26 cellular contexts compared by ENCODE assay signal in genomic region chr16:21619765-21620462, GRCh38. TPM values are rescaled to one million over a fixed set of nuclear protein-coding genes. Genes with fewer than 3 reads are reported as not detected.
DNase-seq lines count a peak whose midpoint lies in the region; ATAC-seq and TF ChIP-seq lines count a peak whose summit lies in the region.
"Had no signal": no experiment of that assay in that cellular context is flagged by ENCODE, and none has a peak within 500 bp of the region (broad histone marks: within the 10 kb centered on the region; RNA-seq: fewer than 3 reads in every experiment).

No MANE protein-coding gene starts in this region.

- H3K9me2 ChIP-seq in hepatocyte (replicated peaks; ENCODE audit: insufficient read depth), result no peaks in the 10 kb centered on the region

- POLR2A ChIA-PET in T-cell (lab: Charles Lee), result interaction anchor here in 1 of 2 donors (1.0 kb wide), 1 partner anchor 19 kb away, joined by 5 read pairs; no protein-coding TSS in a partner anchor

- CTCF ChIA-PET in T-cell (lab: Charles Lee), result interaction anchor here in 1 of 2 donors (1.1 kb wide), 1 partner anchor 19 kb away, joined by 5 read pairs; no protein-coding TSS in a partner anchor

- no peak for ATAC-seq in activated T-cell treated with anti-CD3 and anti-CD28 coated beads, Interleukin-2, amount 50 U/mL, for 72 hours (replicated peaks in 1 of 2)
- ATAC-seq in T-cell (replicated peaks in 1 of 4), result no peak
- ATAC-seq in GM18520 (IDR thresholded peaks at IDR 0.05; ENCODE audit: unreplicated experiment), result no peak
- ATAC-seq: A549 had no signal

- no peaks in the 10 kb centered on the region for H3K9me3 ChIP-seq in hepatocyte (ENCODE audit: low read depth)
- no peaks in the 10 kb centered on the region for H3K9me3 ChIP-seq in transverse colon
- H3K9me3 ChIP-seq: A549, BLaER1, colonic mucosa, spleen, suprapubic skin, vagina had no signal

- TF ChIP-seq CTCF in hepatocyte (IDR thresholded peaks at IDR 0.05; ENCODE audit: poor library complexity) (no peak), transverse colon (IDR thresholded peaks at IDR 0.05) (no peak)

- WGBS in hepatocyte (ENCODE audit: low lambda C conversion rate, missing lambda C conversion rate), result 40% methylated on average over 4 of the region's 4 CpGs
- 94 to 100% methylated on average over 4 of the region's 4 CpGs for WGBS in transverse colon (ENCODE audit: low coverage in 1 of 2), 2 donors

- H2AFZ ChIP-seq in hepatocyte, result no peak overlapping the region

- H3K27ac ChIP-seq in hepatocyte (peak overlapping the region; percentile 28), transverse colon (no peak overlapping the region)
- H3K27ac ChIP-seq: A549, BLaER1, colonic mucosa, RWPE1, suprapubic skin, vagina had no signal

- H3K4me2 ChIP-seq in hepatocyte, result peak overlapping the region; percentile 35
- H3K4me2 ChIP-seq: A549, BLaER1 had no signal

- peaks cover 84% of the 10 kb centered on the region for H3K79me2 ChIP-seq in hepatocyte

- no peak for TF ChIP-seq POLR2A in transverse colon (IDR thresholded peaks at IDR 0.05)

- no peak for TF ChIP-seq EP300 in transverse colon (IDR thresholded peaks at IDR 0.05; ENCODE audit: low read depth)

- no peak overlapping the region for H3K4me3 ChIP-seq in hepatocyte
- H3K4me3 ChIP-seq in transverse colon, result no peak overlapping the region
- H3K4me3 ChIP-seq: A549, BLaER1, colonic mucosa, spleen, suprapubic skin, vagina had no signal

- H3K36me3 Mint-ChIP-seq in activated T-cell treated with anti-CD3 and anti-CD28 coated beads, Interleukin-2, amount 50 U/mL, for 24 hours (ENCODE audit: low read depth), result peaks cover 77% of the 10 kb centered on the region
- H3K36me3 Mint-ChIP-seq in activated T-cell treated with anti-CD3 and anti-CD28 coated beads, Interleukin-2, amount 50 U/mL, for 72 hours (ENCODE audit: insufficient read depth in 2 of 2), result peaks cover 4 to 15% of the 10 kb centered on the region in 2 donors
- H3K36me3 Mint-ChIP-seq in T-cell, result peaks cover 39% of the 10 kb centered on the region

- DNase-seq in activated T-cell treated with anti-CD3 and anti-CD28 coated beads, Interleukin-2, amount 50 U/mL, for 24 hours, result no peak
- no peak for DNase-seq in activated T-cell treated with anti-CD3 and anti-CD28 coated beads, Interleukin-2, amount 50 U/mL, for 72 hours
- DNase-seq in T-cell (no peak), hepatocyte (ENCODE audit: low spot score) (no peak), putamen (ENCODE audit: low spot score) (peak; percentile 36), mucosa of gallbladder (ENCODE audit: low spot score) (no peak), transverse colon (no peak)
- DNase-seq: activated naive CD4-positive, alpha-beta T cell treated with anti-CD3 and anti-CD28 coated beads for 36 hours; activated T-cell treated with anti-CD3 and anti-CD28 coated beads for 4 hours; colonic mucosa; DMS 273 treated with DMSO at 0.1 percent for 48 hours; NCI-H1417 treated with DMSO at 0.1 percent for 48 hours; NK-92 treated with Interleukin-12 subunit alpha and Interleukin-12 subunit beta, amount 100 ng/mL, for 24 hours; spleen had no signal

- H3K4me1 Mint-ChIP-seq in activated T-cell treated with anti-CD3 and anti-CD28 coated beads, Interleukin-2, amount 50 U/mL, for 24 hours (ENCODE audit: low read depth), result peaks cover 64% of the 10 kb centered on the region
- peaks cover 23% of the 10 kb centered on the region for H3K4me1 Mint-ChIP-seq in activated T-cell treated with anti-CD3 and anti-CD28 coated beads, Interleukin-2, amount 50 U/mL, for 72 hours (ENCODE audit: low read depth)
- peaks cover 52 to 73% (median 63%) of the 10 kb centered on the region in 3 donors for H3K4me1 Mint-ChIP-seq in T-cell

- H4K20me1 ChIP-seq in hepatocyte (ENCODE audit: insufficient read depth, poor library complexity, severe bottlenecking), result peaks cover 7% of the 10 kb centered on the region

- H3K27me3 ChIP-seq in hepatocyte (no peaks in the 10 kb centered on the region), transverse colon (no peaks in the 10 kb centered on the region)
- H3K27me3 ChIP-seq: BLaER1, colonic mucosa, spleen, suprapubic skin, vagina had no signal

- intact Hi-C loops in transverse colon (cut with DNase I; ENCODE audit: low total_unique reads), result no loop called here

- H3K36me3 ChIP-seq in hepatocyte (replicated peaks; ENCODE audit: insufficient read depth, low read depth) (no peaks in the 10 kb centered on the region), transverse colon (peaks cover 0 to 6% (median 0%) of the 10 kb centered on the region in 4 donors)
- H3K36me3 ChIP-seq: colonic mucosa had no signal

- in situ Hi-C loops in transverse colon (cut with MboI; ENCODE audit: low pct_ligation_motif_present in 1 of 4, low pct_unique_long_range_greater_than_20kb in 1 of 4, low sequenced_read_pairs in 3 of 4), result no loop called here

- no peaks in the 10 kb centered on the region for H3K27me3 Mint-ChIP-seq in activated T-cell treated with anti-CD3 and anti-CD28 coated beads, Interleukin-2, amount 50 U/mL, for 24 hours
- H3K27me3 Mint-ChIP-seq in activated T-cell treated with anti-CD3 and anti-CD28 coated beads, Interleukin-2, amount 50 U/mL, for 72 hours (ENCODE audit: low read depth), result no peaks in the 10 kb centered on the region
- no peaks in the 10 kb centered on the region for H3K27me3 Mint-ChIP-seq in T-cell

- H3K4me1 ChIP-seq in hepatocyte (ENCODE audit: insufficient read depth), result peaks cover 3% of the 10 kb centered on the region
- H3K4me1 ChIP-seq in transverse colon, result peaks cover 0 to 9% (median 0%) of the 10 kb centered on the region in 4 donors
- H3K4me1 ChIP-seq: colonic mucosa, vagina had no signal

- H3K9me3 Mint-ChIP-seq in activated T-cell treated with anti-CD3 and anti-CD28 coated beads, Interleukin-2, amount 50 U/mL, for 24 hours, result no peaks in the 10 kb centered on the region
- no peaks in the 10 kb centered on the region for H3K9me3 Mint-ChIP-seq in activated T-cell treated with anti-CD3 and anti-CD28 coated beads, Interleukin-2, amount 50 U/mL, for 72 hours
- no peaks in the 10 kb centered on the region for H3K9me3 Mint-ChIP-seq in T-cell
- H3K9me3 Mint-ChIP-seq: activated naive CD4-positive, alpha-beta T cell treated with anti-CD3 and anti-CD28 coated beads for 36 hours had no signal

- H3K4me3 Mint-ChIP-seq in activated T-cell treated with anti-CD3 and anti-CD28 coated beads, Interleukin-2, amount 50 U/mL, for 24 hours, result no peak overlapping the region
- H3K4me3 Mint-ChIP-seq in activated T-cell treated with anti-CD3 and anti-CD28 coated beads, Interleukin-2, amount 50 U/mL, for 72 hours, result no peak overlapping the region
- H3K4me3 Mint-ChIP-seq in T-cell, result no peak overlapping the region
- H3K4me3 Mint-ChIP-seq: activated naive CD4-positive, alpha-beta T cell treated with anti-CD3 and anti-CD28 coated beads for 36 hours had no signal

- peak overlapping the region; percentile 63 for H3K27ac Mint-ChIP-seq in activated T-cell treated with anti-CD3 and anti-CD28 coated beads, Interleukin-2, amount 50 U/mL, for 24 hours
- H3K27ac Mint-ChIP-seq in activated T-cell treated with anti-CD3 and anti-CD28 coated beads, Interleukin-2, amount 50 U/mL, for 72 hours, result no peak overlapping the region
- H3K27ac Mint-ChIP-seq in T-cell, result peak overlapping the region; percentile 48 to 68
- H3K27ac Mint-ChIP-seq: activated naive CD4-positive, alpha-beta T cell treated with anti-CD3 and anti-CD28 coated beads for 36 hours had no signal

RNA-seq across cellular contexts. Expression of gene METTL9, which starts 20.5 kb away (rescaled TPM):
- total RNA-seq in activated T-cell treated with anti-CD3 and anti-CD28 coated beads, Interleukin-2, amount 50 U/mL, for 72 hours, result 100 to 1,000 TPM; 112 to 125 TPM
- total RNA-seq in T-cell (10 to 100 TPM; 69.3 to 93.3 (median 75.5) TPM), hepatocyte (222 and 229 TPM in 2 replicates), mucosa of gallbladder (72.1 TPM), transverse colon (100 to 1,000 TPM in 1 of 4 donors, 10 to 100 TPM in 3; 41.9 to 116 (median 67.5) TPM)
- 112 TPM in 2 replicates for polyA plus RNA-seq in hepatocyte

RNA-seq across cellular contexts. Expression of gene IGSF6, which starts 32.5 kb away (rescaled TPM):
- total RNA-seq in activated T-cell treated with anti-CD3 and anti-CD28 coated beads, Interleukin-2, amount 50 U/mL, for 72 hours, result under 1 TPM; 0.26 to 0.28 TPM
- total RNA-seq in T-cell (under 1 TPM; 0.15 to 0.60 (median 0.28) TPM), hepatocyte (0.56 and 0.70 TPM in 2 replicates), mucosa of gallbladder (11.5 TPM), transverse colon (1 to 10 TPM in 3 of 4 donors, not detected in 1; 1.2 to 2.4 (median 2.2) TPM)
- 0.35 and 2.2 TPM in 2 replicates for polyA plus RNA-seq in hepatocyte
- total RNA-seq: activated naive CD4-positive, alpha-beta T cell treated with anti-CD3 and anti-CD28 coated beads for 36 hours; astrocyte; fibroblast of villous mesenchyme; H4; lung microvascular endothelial cell had no signal
- polyA plus RNA-seq: A549, keratinocyte, neural cell had no signal

RNA-seq across cellular contexts. Expression of gene OTOA, which starts 43.9 kb away (rescaled TPM):
- total RNA-seq in activated T-cell treated with anti-CD3 and anti-CD28 coated beads, Interleukin-2, amount 50 U/mL, for 72 hours, result under 1 TPM; 0.43 to 0.58 TPM
- total RNA-seq in T-cell (under 1 TPM in 3 of 5 donors, not detected in 2; 0.18 to 0.20 (median 0.19) TPM), hepatocyte (0.07 TPM in 1 of 2 replicates, not detected in the other), mucosa of gallbladder (0.46 TPM), transverse colon (under 1 TPM in 1 of 4 donors, not detected in 3; 0.32 TPM)
- polyA plus RNA-seq in hepatocyte, result not detected in 2 replicates
- total RNA-seq: activated naive CD4-positive, alpha-beta T cell treated with anti-CD3 and anti-CD28 coated beads for 36 hours; colonic mucosa; H4; vagina had no signal
- polyA plus RNA-seq: keratinocyte had no signal
